19 cellular contexts compared by ENCODE assay signal in genomic region chr1:202230061-202230938, GRCh38. TPM values are rescaled to one million over a fixed set of nuclear protein-coding genes. Genes with fewer than 3 reads are reported as not detected.
"Had no signal": no experiment of that assay in that cellular context is flagged by ENCODE, and none has a peak within 500 bp of the region (broad histone marks: within the 10 kb centered on the region; RNA-seq: fewer than 3 reads in every experiment).

No MANE protein-coding gene starts in this region.

- H3K4me3 ChIP-seq: adrenal gland, dorsolateral prefrontal cortex, lower lobe of right lung, sigmoid colon, vagina had no signal

- H3K9me3 ChIP-seq: adrenal gland, lower lobe of right lung, sigmoid colon, vagina had no signal

- H3K9me3 Mint-ChIP-seq: activated naive CD4-positive, alpha-beta T cell treated with anti-CD3 and anti-CD28 coated beads, Interleukin-2, amount 50 U/mL, for 24 hours; central memory CD8-positive, alpha-beta T cell; effector memory CD8-positive, alpha-beta T cell; naive B cell; stimulated activated naive B cell treated with anti-CD40 and anti-IgM and Interleukin-4, amounts not matched to agents 10 μg/mL and 1 μg/mL and 100 μg/mL, for 72 hours; T-helper 2 cell treated with Interferon-gamma antibody and Interleukin-4, amounts not matched to agents 5 μg/mL and 100 μg/mL, for 36 hours; type B pancreatic cell had no signal

- H3K27me3 Mint-ChIP-seq: activated naive CD4-positive, alpha-beta T cell treated with anti-CD3 and anti-CD28 coated beads, Interleukin-2, amount 50 U/mL, for 24 hours; central memory CD8-positive, alpha-beta T cell had no signal

- H3K4me3 Mint-ChIP-seq: activated naive CD4-positive, alpha-beta T cell treated with anti-CD3 and anti-CD28 coated beads, Interleukin-2, amount 50 U/mL, for 24 hours; central memory CD8-positive, alpha-beta T cell; effector memory CD8-positive, alpha-beta T cell; naive B cell; stimulated activated naive B cell treated with anti-CD40 and anti-IgM and Interleukin-4, amounts not matched to agents 10 μg/mL and 1 μg/mL and 100 μg/mL, for 72 hours; T-helper 2 cell treated with Interferon-gamma antibody and Interleukin-4, amounts not matched to agents 5 μg/mL and 100 μg/mL, for 36 hours; type B pancreatic cell had no signal

- H3K4me1 ChIP-seq: adrenal gland, lower lobe of right lung, sigmoid colon had no signal

- DNase-seq: activated gamma-delta T cell treated with Interleukin-2 at 50 U/mL for 16 hours; activated T-cell treated with anti-CD3 and anti-CD28 coated beads, Interleukin-2, amount 50 U/mL, for 1 hour; adrenal gland; dorsolateral prefrontal cortex; effector memory CD8-positive, alpha-beta T cell; islet precursor cell; lower lobe of right lung; naive B cell; occipital lobe; sigmoid colon; stimulated activated CD4-positive, alpha-beta T cell treated with anti-CD3 and anti-CD28 coated beads, Interleukin-2, amount 100 ng/mL, for 48 hours; stimulated activated CD8-positive, alpha-beta memory T cell treated with anti-CD3 and anti-CD28 coated beads, Interleukin-4, amount 100 ng/mL, for 48 hours; stimulated activated naive B cell treated with anti-CD40 and anti-IgM and Interleukin-4, amounts not matched to agents 10 μg/mL and 1 μg/mL and 100 μg/mL, for 72 hours had no signal

- ATAC-seq: effector memory CD8-positive, alpha-beta T cell; lower lobe of right lung; stimulated activated naive B cell treated with anti-CD40 and anti-IgM and Interleukin-4, amounts not matched to agents 10 μg/mL and 1 μg/mL and 100 μg/mL, for 72 hours had no signal

- H3K36me3 Mint-ChIP-seq: activated naive CD4-positive, alpha-beta T cell treated with anti-CD3 and anti-CD28 coated beads, Interleukin-2, amount 50 U/mL, for 24 hours; naive B cell; stimulated activated naive B cell treated with anti-CD40 and anti-IgM and Interleukin-4, amounts not matched to agents 10 μg/mL and 1 μg/mL and 100 μg/mL, for 72 hours had no signal

- H3K27ac ChIP-seq: adrenal gland, dorsolateral prefrontal cortex, lower lobe of right lung, sigmoid colon, vagina had no signal

- H3K27ac Mint-ChIP-seq: activated naive CD4-positive, alpha-beta T cell treated with anti-CD3 and anti-CD28 coated beads, Interleukin-2, amount 50 U/mL, for 24 hours; naive B cell; stimulated activated naive B cell treated with anti-CD40 and anti-IgM and Interleukin-4, amounts not matched to agents 10 μg/mL and 1 μg/mL and 100 μg/mL, for 72 hours; T-helper 2 cell treated with Interferon-gamma antibody and Interleukin-4, amounts not matched to agents 5 μg/mL and 100 μg/mL, for 36 hours; type B pancreatic cell had no signal

- H3K27me3 ChIP-seq: adrenal gland, dorsolateral prefrontal cortex, vagina had no signal

- H3K36me3 ChIP-seq: adrenal gland, lower lobe of right lung, sigmoid colon, vagina had no signal

RNA-seq across cellular contexts. Expression of gene LGR6, which starts 36.7 kb away (rescaled TPM):
- total RNA-seq: endothelial cell of umbilical vein had no signal
